Comparison of ENCODE assay signal across 13 cellular contexts in the genomic region with DNA sequence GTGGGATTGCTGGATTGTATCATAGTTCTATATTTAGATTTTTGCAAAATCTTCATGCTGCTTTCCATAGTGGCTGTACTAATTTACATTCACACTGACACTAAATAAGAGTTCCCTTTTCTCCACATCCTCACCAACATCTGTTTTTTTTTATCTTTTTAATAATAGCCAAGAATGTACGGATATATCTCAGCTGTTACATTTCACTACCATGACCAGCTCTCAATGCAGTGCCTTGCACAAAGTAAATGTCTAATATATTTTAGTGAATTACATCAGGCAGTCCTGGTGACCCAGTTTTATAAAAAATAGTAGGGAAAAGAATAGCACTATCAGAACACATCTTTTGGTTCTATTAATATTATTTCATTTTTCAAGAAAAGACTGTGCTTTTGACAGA.
DNase-seq lines count a peak whose midpoint lies in the region; ATAC-seq and TF ChIP-seq lines count a peak whose summit lies in the region.
"Had no signal": no experiment of that assay in that cellular context is flagged by ENCODE, and none has a peak within 500 bp of the region (broad histone marks: within the 10 kb centered on the region; RNA-seq: fewer than 3 reads in every experiment).

No MANE protein-coding gene starts in this region.

- H3K4me3 ChIP-seq in AG10803 (ENCODE audit: low read length), result no peak overlapping the region
- H3K4me3 ChIP-seq in SK-N-MC, result 0 out of 2 replicates have a peak overlapping the region, but pooled peaks have one; percentile 19
- H3K4me3 ChIP-seq: BLaER1 treated with 17β-estradiol and CSF1 and Interleukin-3, amounts not matched to agents 10 nM and 100 nM had no signal

- no peaks in the 10 kb centered on the region for H3K36me3 ChIP-seq in SK-N-MC (ENCODE audit: insufficient read depth, low read length)
- H3K36me3 ChIP-seq: BLaER1 treated with 17β-estradiol and CSF1 and Interleukin-3, amounts not matched to agents 10 nM and 100 nM had no signal

- H3K27ac ChIP-seq in SK-N-MC, result peak overlapping the region; percentile 89
- H3K27ac ChIP-seq: BLaER1 treated with 17β-estradiol and CSF1 and Interleukin-3, amounts not matched to agents 10 nM and 100 nM had no signal

- peaks cover 39% of the 10 kb centered on the region for H3K4me1 Mint-ChIP-seq in nephron
- H3K4me1 Mint-ChIP-seq: CD4-positive, CD25-positive, alpha-beta regulatory T cell had no signal

- H3K9me3 ChIP-seq in SK-N-MC (ENCODE audit: low read depth, low read length), result no peaks in the 10 kb centered on the region
- H3K9me3 ChIP-seq: BLaER1 treated with 17β-estradiol and CSF1 and Interleukin-3, amounts not matched to agents 10 nM and 100 nM had no signal

- TF ChIP-seq CTCF in AG10803 (conservative IDR thresholded peaks at IDR 0.05; ENCODE audit: low read length), result no peak
- TF ChIP-seq CTCF in nephron (IDR thresholded peaks at IDR 0.05; ENCODE audit: unreplicated experiment in 3 of 3), result no peak

- peaks cover 4% of the 10 kb centered on the region for H3K9me3 Mint-ChIP-seq in nephron

- H3K27ac Mint-ChIP-seq in nephron, result peak overlapping the region in 2 of 3 experiments; percentile 9 to 67
- H3K27ac Mint-ChIP-seq: CD4-positive, CD25-positive, alpha-beta regulatory T cell; H9 had no signal

- no peak for ATAC-seq in GM18511 (IDR thresholded peaks at IDR 0.05; ENCODE audit: unreplicated experiment)
- ATAC-seq in GM21786 (IDR thresholded peaks at IDR 0.05; ENCODE audit: unreplicated experiment), result no peak

- H3K36me3 Mint-ChIP-seq in nephron (ENCODE audit: low read depth), result no peaks in the 10 kb centered on the region
- H3K36me3 Mint-ChIP-seq: CD4-positive, CD25-positive, alpha-beta regulatory T cell had no signal

- no peaks in the 10 kb centered on the region for H3K27me3 Mint-ChIP-seq in nephron (ENCODE audit: low read depth)

- peak; percentile 78 for DNase-seq in AG10803 (ENCODE audit: low read depth)
- DNase-seq in SK-N-MC (ENCODE audit: low read depth, low spot score), result peak; percentile 37
- peak; percentile 59 for DNase-seq in fibroblast of gingiva (ENCODE audit: low read depth)
- no peak for DNase-seq in NCI-H187 treated with DMSO at 0.1 percent for 48 hours (lab: John Stamatoyannopoulos, UW)
- DNase-seq: 8988T; CD4-positive, CD25-positive, alpha-beta regulatory T cell; DMS53; GOT3; H9 had no signal

- H3K9ac ChIP-seq in SK-N-MC (ENCODE audit: insufficient read length), result peak overlapping the region; percentile 43
- H3K9ac ChIP-seq: BLaER1 treated with 17β-estradiol and CSF1 and Interleukin-3, amounts not matched to agents 10 nM and 100 nM had no signal

- H3K4me3 Mint-ChIP-seq in nephron, result no peak overlapping the region
- H3K4me3 Mint-ChIP-seq: CD4-positive, CD25-positive, alpha-beta regulatory T cell; H9 had no signal
